In the genomic region with DNA sequence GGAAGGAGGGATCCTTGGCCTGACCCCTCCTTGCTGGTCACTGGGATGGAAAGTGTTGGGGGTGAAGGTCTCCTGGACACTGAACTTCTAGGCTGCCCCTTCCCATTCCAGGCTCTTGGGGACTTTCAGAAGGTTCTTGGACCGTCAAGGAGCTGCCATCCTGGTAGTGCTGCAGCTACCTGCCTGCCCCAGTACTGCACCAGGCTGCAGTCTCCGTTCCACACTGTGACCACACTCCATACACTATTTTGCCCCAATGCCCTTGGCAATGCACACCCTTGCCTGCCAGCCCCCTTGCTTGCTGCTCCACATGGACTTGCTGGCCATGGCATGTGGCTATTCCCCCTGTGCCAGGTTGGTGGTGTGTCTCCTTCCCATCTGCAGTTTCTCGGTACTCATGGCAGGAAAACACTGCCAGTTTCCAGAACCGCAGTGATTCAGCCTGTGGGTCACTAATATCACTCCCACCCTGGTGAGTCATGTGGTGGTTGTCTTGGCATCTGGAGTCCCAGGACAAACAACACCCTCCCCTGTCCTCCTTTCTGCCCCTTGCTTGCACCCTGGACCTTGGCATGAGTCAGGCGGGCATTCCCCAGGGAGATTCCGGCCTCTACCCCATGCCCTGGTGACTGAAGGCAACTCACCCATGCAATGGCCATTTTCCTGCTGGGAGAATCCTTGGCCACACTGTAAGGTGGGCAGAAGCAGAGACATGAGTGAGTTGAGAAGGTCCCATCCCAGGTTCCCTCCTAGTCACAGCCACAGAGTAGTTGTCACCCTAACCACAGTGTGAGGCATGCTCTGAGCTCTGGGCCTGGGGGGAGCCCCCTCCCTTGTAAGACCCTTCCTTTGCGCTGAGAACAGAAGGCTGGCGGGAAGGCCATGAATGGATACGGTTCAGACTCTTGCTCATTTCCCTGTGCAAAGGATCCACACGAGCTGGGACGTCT, we compare ENCODE assay signal across 11 cellular contexts. TPM values are rescaled to one million over a fixed set of nuclear protein-coding genes. Genes with fewer than 3 reads are reported as not detected.
A peak's percentile ranks its signal among the peaks of the same experiment; 100 is the strongest.
DNase-seq lines count a peak whose midpoint lies in the region; ATAC-seq, FAIRE-seq and TF ChIP-seq lines count a peak whose summit lies in the region.
"Had no signal": no experiment of that assay in that cellular context is flagged by ENCODE, and none has a peak within 500 bp of the region (broad histone marks: within the 10 kb centered on the region; RNA-seq: fewer than 3 reads in every experiment).

No MANE protein-coding gene starts in this region.

- no peak overlapping the region for H2BK5ac ChIP-seq in H9 (ENCODE audit: insufficient read length, low read length)

- no peaks in the 10 kb centered on the region for H4K20me1 ChIP-seq in H9 (ENCODE audit: control insufficient read depth, insufficient read depth, insufficient read length)

- no peaks in the 10 kb centered on the region; a peak in 1 of 7 replicates for H3K36me3 Mint-ChIP-seq in H9 (ENCODE audit: insufficient read depth in 1 of 3, low read depth in 3 of 3)

- H3K79me2 ChIP-seq in H9 (ENCODE audit: insufficient read depth, low read length), result no peaks in the 10 kb centered on the region
- H3K79me2 ChIP-seq: parathyroid adenoma had no signal

- no peak overlapping the region for H2BK120ac ChIP-seq in H9 (ENCODE audit: low read depth, low read length, poor library complexity, severe bottlenecking)

- H3K23me2 ChIP-seq in H9 (ENCODE audit: insufficient read length, low read depth, low read length, poor library complexity, severe bottlenecking), result no peaks in the 10 kb centered on the region

- H3K4me2 ChIP-seq in A549, result peak overlapping the region; percentile 58
- H3K4me2 ChIP-seq in H9 (ENCODE audit: insufficient read depth, insufficient read length, low read length), result no peak overlapping the region

- H3K14ac ChIP-seq in H9 (ENCODE audit: insufficient read depth, low read length), result no peak overlapping the region

- no peaks in the 10 kb centered on the region for H3K9me3 Mint-ChIP-seq in H9

- no peak overlapping the region for H3K23ac ChIP-seq in H9 (ENCODE audit: insufficient read length, low read depth, low read length)

- CTCF ChIA-PET in A549 (lab: Yijun Ruan, JAX), result interaction anchor here (1.2 to 11.8 kb wide), 6 partner anchors 11 to 159 kb away, joined by 3 to 134 read pairs (median 7); no protein-coding TSS in a partner anchor

- peak; percentile 41 to 56; a peak in 2 of 5 replicates for TF ChIP-seq EP300 in A549 (IDR thresholded peaks at IDR 0.05)

- H3K4me3 ChIP-seq in A549 (no peak overlapping the region), ascending aorta (no peak overlapping the region)

- H3K36me3 ChIP-seq in ascending aorta, result no peaks in the 10 kb centered on the region

- DNase-seq in A549 (ENCODE audit: low read depth in 1 of 2, low spot score in 1 of 2), result peak; percentile 93 to 94
- peak; percentile 10 for DNase-seq in HCEC 1CT
- DNase-seq in ascending aorta (ENCODE audit: low spot score in 2 of 2), result peak; percentile 47 to 90
- peak; percentile 100 for DNase-seq in kidney tubule cell (ENCODE audit: low spot score)
- no peak for DNase-seq in H9
- DNase-seq: DMS 273 treated with DMSO at 0.1 percent for 48 hours, NCI-H82 had no signal

- H3K79me1 ChIP-seq in H9 (ENCODE audit: insufficient read depth, low read depth, low read length, poor library complexity, severe bottlenecking), result no peaks in the 10 kb centered on the region

- H3K27me3 ChIP-seq in ascending aorta (no peaks in the 10 kb centered on the region), H9 (ENCODE audit: insufficient read depth, low read length) (no peaks in the 10 kb centered on the region)

- no peak overlapping the region for H2AFZ ChIP-seq in H9 (ENCODE audit: low read length)
- H2AFZ ChIP-seq: parathyroid adenoma had no signal

- no peak overlapping the region for H3K4ac ChIP-seq in H9 (ENCODE audit: low read depth, low read length)

- WGBS in A549 (ENCODE audit: missing lambda C conversion rate), result 47% methylated on average over 11 of the region's 11 CpGs
- WGBS in H9 (ENCODE audit: extremely low coverage, insufficient read length, low lambda C conversion rate), result no CpG with 5 or more reads among the region's 11 CpGs

- POLR2A ChIA-PET in A549 (lab: Yijun Ruan, JAX), result no interaction called here

- H2BK12ac ChIP-seq in H9 (ENCODE audit: insufficient read length, low read depth, low read length), result no peak overlapping the region

- H3K4me3 Mint-ChIP-seq in H9, result no peak overlapping the region

- no peak overlapping the region for H4K8ac ChIP-seq in H9 (replicated peaks; ENCODE audit: insufficient read length, low read depth, low read length)

- no peak for TF ChIP-seq POLR2A in A549 (IDR thresholded peaks at IDR 0.05; ENCODE audit: low read length)

- no peak overlapping the region for H2AK5ac ChIP-seq in H9 (ENCODE audit: insufficient read length, low read length)

- no peak overlapping the region for H3K18ac ChIP-seq in H9 (ENCODE audit: insufficient read length, low read depth, low read length)

- peak in 1 of 2 experiments; percentile 14; a peak in 2 of 5 replicates for TF ChIP-seq RAD21 in A549 (conservative IDR thresholded peaks at IDR 0.05 in 1 of 2, IDR thresholded peaks at IDR 0.05 in 1 of 2)

- no peak overlapping the region for H2BK20ac ChIP-seq in H9 (ENCODE audit: low read depth, low read length, poor library complexity, severe bottlenecking)

- no peak overlapping the region for H3K9ac ChIP-seq in H9 (ENCODE audit: extremely low read depth, insufficient read length, low read length)
- H3K9ac ChIP-seq: parathyroid adenoma had no signal

- peaks cover 3% of the 10 kb centered on the region for H3K27me3 Mint-ChIP-seq in H9 (ENCODE audit: low read depth)

- no peak overlapping the region for H3K56ac ChIP-seq in H9 (ENCODE audit: insufficient read length, low read depth, low read length)

- no peak overlapping the region for H2BK15ac ChIP-seq in H9 (ENCODE audit: low read depth, low read length)

- H3K9me3 ChIP-seq in A549, result no peaks in the 10 kb centered on the region
- no peaks in the 10 kb centered on the region for H3K9me3 ChIP-seq in ascending aorta
- no peaks in the 10 kb centered on the region for H3K9me3 ChIP-seq in H9 (ENCODE audit: control insufficient read depth, low read depth, low read length)

- peaks cover 7 to 19% of the 10 kb centered on the region in 2 experiments; a peak in 2 of 4 replicates for H3K4me1 Mint-ChIP-seq in H9

- H4K5ac ChIP-seq in H9 (ENCODE audit: insufficient read length, low read depth, low read length), result no peak overlapping the region

- H3K27ac ChIP-seq in A549, result peak overlapping the region; percentile 65 to 80
- H3K27ac ChIP-seq in ascending aorta, result peak overlapping the region in 1 of 2 donors; percentile 8
- no peak overlapping the region for H3K27ac ChIP-seq in H9 (ENCODE audit: insufficient read length, low read depth, low read length)
- H3K27ac ChIP-seq: parathyroid adenoma had no signal

- FAIRE-seq in A549 (lab: Jason Lieb, UNC), result no peak

- intact Hi-C loops in ascending aorta (cut with DNase I), result no loop called here

- H4K91ac ChIP-seq in H9 (ENCODE audit: insufficient read length, low read depth, low read length), result no peak overlapping the region

- no peak for TF ChIP-seq CTCF in A549 (IDR thresholded peaks at IDR 0.05)
- no peak for TF ChIP-seq CTCF in ascending aorta (IDR thresholded peaks at IDR 0.05)
- no peak for TF ChIP-seq CTCF in H9 (conservative IDR thresholded peaks at IDR 0.05)

- H3K4me1 ChIP-seq in A549, result peaks cover 41% of the 10 kb centered on the region
- peaks cover 4 to 6% of the 10 kb centered on the region in 2 donors for H3K4me1 ChIP-seq in ascending aorta
- H3K4me1 ChIP-seq in H9 (ENCODE audit: insufficient read depth, low read length), result no peaks in the 10 kb centered on the region
- H3K4me1 ChIP-seq: parathyroid adenoma had no signal

- no peak overlapping the region for H3T11ph ChIP-seq in H9 (ENCODE audit: low read length)

- no peak overlapping the region; a peak in 1 of 7 replicates for H3K27ac Mint-ChIP-seq in H9

- ATAC-seq in A549, result peak; percentile 92
- ATAC-seq in HG03521 (IDR thresholded peaks at IDR 0.05; ENCODE audit: unreplicated experiment), result no peak
- no peak for ATAC-seq in HG02885 (IDR thresholded peaks at IDR 0.05; ENCODE audit: poor library complexity, unreplicated experiment)
- ATAC-seq in HG02759 (IDR thresholded peaks at IDR 0.05; ENCODE audit: unreplicated experiment), result no peak

TF ChIP-seq in A549, 52 proteins besides CTCF, POLR2A, EP300 and RAD21 (continues in another document):
- TF ChIP-seq TFCP2L1 (CRISPR knock-in tag; IDR thresholded peaks at IDR 0.05) (no peak), MYC (IDR thresholded peaks at IDR 0.05; ENCODE audit: borderline replicate concordance, low read length) (no peak), NR3C1 (IDR thresholded peaks at IDR 0.05) (no peak), ZNF302 (CRISPR knock-in tag; IDR thresholded peaks at IDR 0.05) (no peak), NFE2L2 (conservative IDR thresholded peaks at IDR 0.05; ENCODE audit: low read length) (no peak), HEYL (CRISPR knock-in tag; IDR thresholded peaks at IDR 0.05) (no peak), PHF8 (IDR thresholded peaks at IDR 0.05; ENCODE audit: borderline replicate concordance, low read depth) (no peak)
- TF ChIP-seq, protein P1, sequence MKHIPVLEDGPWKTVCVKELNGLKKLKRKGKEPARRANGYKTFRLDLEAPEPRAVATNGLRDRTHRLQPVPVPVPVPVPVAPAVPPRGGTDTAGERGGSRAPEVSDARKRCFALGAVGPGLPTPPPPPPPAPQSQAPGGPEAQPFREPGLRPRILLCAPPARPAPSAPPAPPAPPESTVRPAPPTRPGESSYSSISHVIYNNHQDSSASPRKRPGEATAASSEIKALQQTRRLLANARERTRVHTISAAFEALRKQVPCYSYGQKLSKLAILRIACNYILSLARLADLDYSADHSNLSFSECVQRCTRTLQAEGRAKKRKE (CRISPR knock-in tag; IDR thresholded peaks at IDR 0.05; ENCODE audit: low read depth), result peak; percentile 72; the same call in 1 of the 2 replicates
- TF ChIP-seq, protein P2, sequence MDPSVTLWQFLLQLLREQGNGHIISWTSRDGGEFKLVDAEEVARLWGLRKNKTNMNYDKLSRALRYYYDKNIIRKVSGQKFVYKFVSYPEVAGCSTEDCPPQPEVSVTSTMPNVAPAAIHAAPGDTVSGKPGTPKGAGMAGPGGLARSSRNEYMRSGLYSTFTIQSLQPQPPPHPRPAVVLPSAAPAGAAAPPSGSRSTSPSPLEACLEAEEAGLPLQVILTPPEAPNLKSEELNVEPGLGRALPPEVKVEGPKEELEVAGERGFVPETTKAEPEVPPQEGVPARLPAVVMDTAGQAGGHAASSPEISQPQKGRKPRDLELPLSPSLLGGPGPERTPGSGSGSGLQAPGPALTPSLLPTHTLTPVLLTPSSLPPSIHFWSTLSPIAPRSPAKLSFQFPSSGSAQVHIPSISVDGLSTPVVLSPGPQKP (IDR thresholded peaks at IDR 0.05; ENCODE audit: low read depth, low read length), result no peak

RNA-seq across cellular contexts. Expression of a gene that starts 32.8 kb away (rescaled TPM):
- polyA plus RNA-seq in A549 (2011; rRNA removed), result 0.62 and 1.1 TPM in 2 replicates
- 0.36 and 0.40 TPM in 2 replicates for polyA plus RNA-seq in A549 (2012; cell fraction: cytosol; rRNA removed)
- polyA plus RNA-seq in A549 (2012; cell fraction: nucleus; rRNA removed), result 0.55 and 1.3 TPM in 2 replicates
- polyA plus RNA-seq in A549 (2017; fragmentation: RNase III; extraction: RNeasy Plus Mini Kit Qiagen cat#74134 plus additional on column Dnase treatment), result 0.98 to 1.5 TPM (median 1.4 TPM) in 3 replicates
- polyA minus RNA-seq in A549 (2011; rRNA and poly(A)+ RNA removed), result 0.92 and 1.2 TPM in 2 replicates
- total RNA-seq in ascending aorta, result 0.11 TPM
- 0.02 and 0.04 TPM in 2 replicates for total RNA-seq in H9 (2021)

Comparison
In these comparisons a context has a peak if more than half of its experiments do, and no peak if none do; other contexts are left out.
1. ATAC-seq: peak in A549 (2 of 2); none in HG03521 (single experiment), HG02885 (single experiment) and HG02759 (single experiment).